Comparison of ENCODE assay signal across 23 cellular contexts in the genomic region with DNA sequence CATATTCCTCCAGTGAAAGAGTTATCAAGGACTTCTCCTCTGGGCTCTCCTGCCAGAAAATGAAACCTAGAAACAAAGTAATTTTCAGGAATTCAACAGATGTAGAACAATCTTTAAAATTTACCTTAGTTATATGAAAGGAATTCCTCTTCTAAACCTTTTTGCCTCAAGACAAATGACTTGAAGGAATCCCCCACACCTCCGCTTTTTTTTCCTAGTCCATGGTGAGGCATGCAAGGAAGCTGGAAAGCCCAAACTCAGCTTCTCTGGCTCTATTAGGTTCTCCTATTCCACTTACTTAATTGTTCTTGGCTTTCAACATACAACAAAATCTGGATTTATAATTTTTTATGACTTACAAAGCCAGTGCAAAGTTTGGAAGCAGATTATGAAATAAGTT. TPM values are rescaled to one million over a fixed set of nuclear protein-coding genes. Genes with fewer than 3 reads are reported as not detected.
"Had no signal": no experiment of that assay in that cellular context is flagged by ENCODE, and none has a peak within 500 bp of the region (broad histone marks: within the 10 kb centered on the region; RNA-seq: fewer than 3 reads in every experiment).

No MANE protein-coding gene starts in this region.

- DNase-seq: effector memory CD8-positive, alpha-beta T cell; gastrocnemius medialis; glutamatergic neuron; kidney; left cardiac atrium; naive thymus-derived CD4-positive, alpha-beta T cell; nephron progenitor cell; psoas muscle; retina; small intestine; stimulated activated CD4-positive, alpha-beta T cell treated with anti-CD3 and anti-CD28 coated beads, Interleukin-12 subunit alpha, Interleukin-12 subunit beta, amount 100 ng/mL, for 4 hours; stimulated activated naive CD4-positive, alpha-beta T cell; thyroid gland; upper lobe of right lung had no signal

- H3K4me1 ChIP-seq: gastrocnemius medialis, psoas muscle, suprapubic skin, thyroid gland, vagina had no signal

- ATAC-seq: effector memory CD8-positive, alpha-beta T cell; gastrocnemius medialis; naive thymus-derived CD4-positive, alpha-beta T cell; psoas muscle; upper lobe of right lung had no signal

- H3K9me3 ChIP-seq: esophagus muscularis mucosa, gastrocnemius medialis, neutrophil, psoas muscle, suprapubic skin, thyroid gland, upper lobe of right lung, vagina had no signal

- H3K4me2 ChIP-seq: hepatocyte had no signal

- H3K4me3 ChIP-seq: esophagus muscularis mucosa, gastrocnemius medialis, hepatocyte, psoas muscle, suprapubic skin, thyroid gland, upper lobe of right lung, vagina had no signal

- H3K27me3 ChIP-seq: esophagus muscularis mucosa, gastrocnemius medialis, hepatocyte, neutrophil, suprapubic skin, thyroid gland, upper lobe of right lung, vagina had no signal

- H2AFZ ChIP-seq: hepatocyte had no signal

- H3K27ac ChIP-seq: epithelial cell of prostate, esophagus muscularis mucosa, gastrocnemius medialis, hepatocyte, neutrophil, psoas muscle, suprapubic skin, thyroid gland, upper lobe of right lung, vagina had no signal

- H3K36me3 ChIP-seq: esophagus muscularis mucosa, gastrocnemius medialis, neutrophil, suprapubic skin, thyroid gland, upper lobe of right lung, vagina had no signal

RNA-seq across cellular contexts. Expression of a gene that starts 27.2 kb away (rescaled TPM):
- total RNA-seq: fibroblast of villous mesenchyme; lung microvascular endothelial cell; mononuclear cell; naive thymus-derived CD4-positive, alpha-beta T cell had no signal
- polyA plus RNA-seq: naive thymus-derived CD4-positive, alpha-beta T cell had no signal
